8 cellular contexts compared by ENCODE assay signal in the genomic region with DNA sequence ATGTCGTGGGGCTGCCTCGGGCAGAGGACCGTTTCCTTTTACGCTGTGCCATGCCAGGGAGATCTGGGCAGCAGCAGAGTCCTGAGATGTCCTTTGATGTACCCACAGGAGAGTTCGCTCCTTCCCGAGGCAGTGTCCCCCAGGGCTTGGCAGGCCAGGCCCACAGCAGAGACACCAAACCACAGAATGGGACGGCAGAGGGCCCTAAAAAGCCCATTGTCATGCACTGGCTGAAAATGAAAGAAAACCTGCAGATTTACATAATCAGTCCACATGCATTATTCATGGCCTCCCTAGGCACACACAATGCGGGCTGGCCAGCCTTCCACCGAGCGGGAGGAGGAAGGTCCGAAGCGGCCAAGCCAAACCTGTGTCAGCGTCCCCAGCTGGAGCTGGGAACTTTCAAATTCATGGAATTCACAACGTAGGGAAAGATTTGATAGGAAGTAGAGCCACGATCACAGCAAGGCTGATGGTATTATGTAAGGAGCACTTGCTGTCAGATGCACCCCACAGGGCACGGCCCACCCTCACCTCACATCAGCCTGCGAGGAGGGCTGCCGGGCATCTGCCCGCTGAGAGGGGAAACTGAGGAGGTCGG. TPM values are rescaled to one million over a fixed set of nuclear protein-coding genes. Genes with fewer than 3 reads are reported as not detected.
DNase-seq lines count a peak whose midpoint lies in the region; ATAC-seq and TF ChIP-seq lines count a peak whose summit lies in the region.

No MANE protein-coding gene starts in this region.

- no peak overlapping the region for H3K27ac ChIP-seq in CD8-positive, alpha-beta T cell (ENCODE audit: low read depth, low read length)
- H3K27ac ChIP-seq in GM23338 (ENCODE audit: low read depth) = no peak overlapping the region
- no peak overlapping the region for H3K27ac ChIP-seq in coronary artery

- CTCF ChIA-PET in CD8-positive, alpha-beta T cell (lab: Charles Lee) = interaction anchor here (1.4 kb wide), 1 partner anchor 64 kb away, joined by 3 read pairs; no protein-coding TSS in a partner anchor

- H3K4me3 ChIP-seq in CD8-positive, alpha-beta T cell (ENCODE audit: low read depth, low read length) = no peak overlapping the region
- H3K4me3 ChIP-seq in GM23338 = peak overlapping the region; percentile 39
- no peak overlapping the region for H3K4me3 ChIP-seq in coronary artery

- no peaks in the 10 kb centered on the region for H3K36me3 Mint-ChIP-seq in CD8-positive, alpha-beta T cell
- H3K36me3 Mint-ChIP-seq in GM23338 (ENCODE audit: low read depth) = 0 out of 3 replicates have a peak, but pooled peaks cover 2% of the 10 kb centered on the region
- H3K36me3 Mint-ChIP-seq in activated T-helper 1 cell treated with anti-CD3 and anti-CD28 coated beads, Interleukin-12 subunit alpha, Interleukin-12 subunit beta, Interleukin-2, Interleukin-4 antibody, amounts not matched to agents 30 ng/mL and 10 ng/mL and 1 ng/mL, durations not matched to agents 14 hours and 24 hours and 36 hours (ENCODE audit: low read depth) = no peaks in the 10 kb centered on the region

- intact Hi-C loops in CD8-positive, alpha-beta T cell (cut with DNase I, micrococcal nuclease) = loop anchor here in 1 of 2 experiments (10.0 kb wide), 1 partner anchor 60 kb away; no protein-coding TSS in a partner anchor
- intact Hi-C loops in activated T-helper 1 cell treated with anti-CD3 and anti-CD28 coated beads, Interleukin-12 subunit alpha, Interleukin-12 subunit beta, Interleukin-2, Interleukin-4 antibody, amounts not matched to agents 30 ng/mL and 10 ng/mL and 1 ng/mL, durations not matched to agents 14 hours and 24 hours and 36 hours (cut with micrococcal nuclease) = loop anchor here (2.0 kb wide), 1 partner anchor 38 kb away; no protein-coding TSS in a partner anchor

- H3K79me2 ChIP-seq in GM23338 (replicated peaks; ENCODE audit: insufficient read depth) = no peaks in the 10 kb centered on the region

- peaks cover 9% of the 10 kb centered on the region for H3K4me1 ChIP-seq in CD8-positive, alpha-beta T cell (ENCODE audit: insufficient read depth, low read length)
- H3K4me1 ChIP-seq in GM23338 (ENCODE audit: insufficient read depth) = peaks cover 34% of the 10 kb centered on the region

- H3K27ac Mint-ChIP-seq in CD8-positive, alpha-beta T cell = no peak overlapping the region
- H3K27ac Mint-ChIP-seq in GM23338 = peak overlapping the region; percentile 72
- H3K27ac Mint-ChIP-seq in activated T-helper 1 cell treated with anti-CD3 and anti-CD28 coated beads, Interleukin-12 subunit alpha, Interleukin-12 subunit beta, Interleukin-2, Interleukin-4 antibody, amounts not matched to agents 30 ng/mL and 10 ng/mL and 1 ng/mL, durations not matched to agents 14 hours and 24 hours and 36 hours = no peak overlapping the region

- ATAC-seq in CD8-positive, alpha-beta T cell = no peak
- ATAC-seq in GM23338 = peak; percentile 81

- H3K27me3 Mint-ChIP-seq in CD8-positive, alpha-beta T cell (ENCODE audit: low read depth) = peaks cover 12% of the 10 kb centered on the region
- peaks cover 67% of the 10 kb centered on the region for H3K27me3 Mint-ChIP-seq in GM23338 (ENCODE audit: insufficient read depth, low read depth, poor library complexity)
- H3K27me3 Mint-ChIP-seq in activated T-helper 1 cell treated with anti-CD3 and anti-CD28 coated beads, Interleukin-12 subunit alpha, Interleukin-12 subunit beta, Interleukin-2, Interleukin-4 antibody, amounts not matched to agents 30 ng/mL and 10 ng/mL and 1 ng/mL, durations not matched to agents 14 hours and 24 hours and 36 hours (ENCODE audit: insufficient read depth) = peaks cover 35% of the 10 kb centered on the region

- H3K9me3 Mint-ChIP-seq in CD8-positive, alpha-beta T cell = no peaks in the 10 kb centered on the region
- peaks cover 3% of the 10 kb centered on the region; the same call in 1 of the 3 replicates for H3K9me3 Mint-ChIP-seq in GM23338
- no peaks in the 10 kb centered on the region for H3K9me3 Mint-ChIP-seq in activated T-helper 1 cell treated with anti-CD3 and anti-CD28 coated beads, Interleukin-12 subunit alpha, Interleukin-12 subunit beta, Interleukin-2, Interleukin-4 antibody, amounts not matched to agents 30 ng/mL and 10 ng/mL and 1 ng/mL, durations not matched to agents 14 hours and 24 hours and 36 hours

- H3K9me2 ChIP-seq in GM23338 (ENCODE audit: insufficient read depth) = no peaks in the 10 kb centered on the region

- peaks cover 22% of the 10 kb centered on the region; the same call in 1 of the 2 replicates for H3F3A ChIP-seq in GM23338 (replicated peaks; ENCODE audit: low read depth)

- H3K4me2 ChIP-seq in GM23338 = peak overlapping the region; percentile 71

- no peaks in the 10 kb centered on the region for H3K36me3 ChIP-seq in CD8-positive, alpha-beta T cell (ENCODE audit: insufficient read depth, low read length)
- no peaks in the 10 kb centered on the region for H3K36me3 ChIP-seq in GM23338 (ENCODE audit: insufficient read depth)

- no peak for TF ChIP-seq CTCF in CD8-positive, alpha-beta T cell (IDR thresholded peaks at IDR 0.05)
- no peak for TF ChIP-seq CTCF in GM23338 (conservative IDR thresholded peaks at IDR 0.05; ENCODE audit: low read depth in 2 of 2)
- no peak for TF ChIP-seq CTCF in coronary artery (IDR thresholded peaks at IDR 0.05)

- peak overlapping the region; percentile 61 for H3K4me3 Mint-ChIP-seq in CD8-positive, alpha-beta T cell
- H3K4me3 Mint-ChIP-seq in GM23338 = peak overlapping the region; percentile 65
- H3K4me3 Mint-ChIP-seq in activated T-helper 1 cell treated with anti-CD3 and anti-CD28 coated beads, Interleukin-12 subunit alpha, Interleukin-12 subunit beta, Interleukin-2, Interleukin-4 antibody, amounts not matched to agents 30 ng/mL and 10 ng/mL and 1 ng/mL, durations not matched to agents 14 hours and 24 hours and 36 hours = peak overlapping the region; percentile 62

- H3K9me3 ChIP-seq in CD8-positive, alpha-beta T cell (ENCODE audit: low read length) = no peaks in the 10 kb centered on the region

- no peaks in the 10 kb centered on the region for H3K27me3 ChIP-seq in CD8-positive, alpha-beta T cell (ENCODE audit: insufficient read depth, low read length)
- H3K27me3 ChIP-seq in GM23338 (ENCODE audit: insufficient read depth) = peaks cover 64% of the 10 kb centered on the region

- no peak overlapping the region for H2AFZ ChIP-seq in GM23338

- no peaks in the 10 kb centered on the region for H4K20me1 ChIP-seq in GM23338 (replicated peaks; ENCODE audit: insufficient read depth)

- DNase-seq in CD8-positive, alpha-beta T cell = no peak
- DNase-seq in GM23338 (ENCODE audit: low spot score) = peak; percentile 90
- DNase-seq in activated T-helper 1 cell treated with anti-CD3 and anti-CD28 coated beads, Interleukin-12 subunit alpha, Interleukin-12 subunit beta, Interleukin-2, Interleukin-4 antibody, amounts not matched to agents 30 ng/mL and 10 ng/mL and 1 ng/mL, durations not matched to agents 14 hours and 24 hours and 36 hours (ENCODE audit: low spot score) = no peak
- DNase-seq in kidney tubule cell (ENCODE audit: low spot score) = peak; percentile 36
- no peak for DNase-seq in coronary artery (ENCODE audit: low spot score)
- DNase-seq in DMS53 treated with DMSO at 0.1 percent for 48 hours (lab: John Stamatoyannopoulos, UW; ENCODE audit: unreplicated experiment) = no peak
- no peak for DNase-seq in NCI-H748 (lab: John Stamatoyannopoulos, UW; ENCODE audit: unreplicated experiment)
- DNase-seq in T-helper 9 cell = no peak

- peaks cover 12% of the 10 kb centered on the region for H3K4me1 Mint-ChIP-seq in CD8-positive, alpha-beta T cell (ENCODE audit: low read depth)
- peaks cover 62% of the 10 kb centered on the region for H3K4me1 Mint-ChIP-seq in GM23338
- peaks cover 6% of the 10 kb centered on the region for H3K4me1 Mint-ChIP-seq in activated T-helper 1 cell treated with anti-CD3 and anti-CD28 coated beads, Interleukin-12 subunit alpha, Interleukin-12 subunit beta, Interleukin-2, Interleukin-4 antibody, amounts not matched to agents 30 ng/mL and 10 ng/mL and 1 ng/mL, durations not matched to agents 14 hours and 24 hours and 36 hours (ENCODE audit: low read depth)

- POLR2A ChIA-PET in CD8-positive, alpha-beta T cell (lab: Charles Lee) = no interaction called here

TF ChIP-seq in GM23338, 12 proteins besides CTCF, POLR2A, EP300 and RAD21:
- no peak for TF ChIP-seq JUNB (IDR thresholded peaks at IDR 0.05; ENCODE audit: unreplicated experiment)
- TF ChIP-seq NANOG (IDR thresholded peaks at IDR 0.05; ENCODE audit: borderline replicate concordance) = peak; percentile 55

RNA-seq across cellular contexts. Expression of gene EFHD2, which starts 25.3 kb away (rescaled TPM):
- total RNA-seq in CD8-positive, alpha-beta T cell = 10 to 100 TPM; 81.2 to 87.9 TPM
- 22.8 and 23.7 TPM in 2 replicates for total RNA-seq in GM23338 (2014; rRNA removed; shearing (Covaris generic))
- 19.3 and 22.8 TPM in 2 replicates for polyA plus RNA-seq in GM23338 (2016; fragmentation: Nextera tagmentation; extraction: Ambion mirVana)
- 100 and 101 TPM in 2 replicates for total RNA-seq in activated T-helper 1 cell treated with anti-CD3 and anti-CD28 coated beads, Interleukin-12 subunit alpha, Interleukin-12 subunit beta, Interleukin-2, Interleukin-4 antibody, amounts not matched to agents 30 ng/mL and 10 ng/mL and 1 ng/mL, durations not matched to agents 14 hours and 24 hours and 36 hours

RNA-seq across cellular contexts. Expression of gene CTRC, which starts 53.8 kb away (rescaled TPM):
- 1 to 10 TPM in 1 of 2 experiments, under 1 TPM in 1; 0.83 to 1.9 TPM for total RNA-seq in CD8-positive, alpha-beta T cell
- total RNA-seq in GM23338 (2014; rRNA removed; shearing (Covaris generic)) = 0.24 TPM in 1 of 2 replicates, not detected in the other
- not detected in 2 replicates for polyA plus RNA-seq in GM23338 (2016; fragmentation: Nextera tagmentation; extraction: Ambion mirVana)
- 0.29 and 0.57 TPM in 2 replicates for total RNA-seq in activated T-helper 1 cell treated with anti-CD3 and anti-CD28 coated beads, Interleukin-12 subunit alpha, Interleukin-12 subunit beta, Interleukin-2, Interleukin-4 antibody, amounts not matched to agents 30 ng/mL and 10 ng/mL and 1 ng/mL, durations not matched to agents 14 hours and 24 hours and 36 hours

Comparison
In these comparisons a context has a peak if more than half of its experiments do, and no peak if none do; other contexts are left out.
1. DNase-seq: peak in GM23338 (single experiment) and kidney tubule cell (single experiment); none in CD8-positive, alpha-beta T cell (0 of 7), activated T-helper 1 cell treated with anti-CD3 and anti-CD28 coated beads, Interleukin-12 subunit alpha, Interleukin-12 subunit beta, Interleukin-2, Interleukin-4 antibody, amounts not matched to agents 30 ng/mL and 10 ng/mL and 1 ng/mL, durations not matched to agents 14 hours and 24 hours and 36 hours (single experiment), coronary artery (single experiment), DMS53 treated with DMSO at 0.1 percent for 48 hours (single experiment), NCI-H748 (single experiment) and T-helper 9 cell (single experiment).
2. Peak in every context shown above with its lines, with median percentiles within 50 percentile points of each other: H3K4me3 Mint-ChIP-seq.